8 cellular contexts compared by ENCODE assay signal in genomic region chr21:34986561-34987533, GRCh38.
DNase-seq lines count a peak whose midpoint lies in the region; ATAC-seq and TF ChIP-seq lines count a peak whose summit lies in the region.

No MANE protein-coding gene starts in this region.

- TF ChIP-seq CTCF in GM12865 (IDR thresholded peaks at IDR 0.05; ENCODE audit: insufficient read depth, low read depth, low read length, missing control alignments) (no peak), HFFc6 (IDR thresholded peaks at IDR 0.05) (peak; percentile 54), natural killer cell (IDR thresholded peaks at IDR 0.05) (no peak), coronary artery (IDR thresholded peaks at IDR 0.05) (no peak)

- H3K27ac ChIP-seq in coronary artery, result no peak overlapping the region

- intact Hi-C loops in natural killer cell (cut with micrococcal nuclease), result loop anchor here (2.0 kb wide), 1 partner anchor 40 kb away; no protein-coding TSS in a partner anchor

- DNase-seq in GM12865 (ENCODE audit: low read depth) (peak; percentile 84), HFFc6 (peak; percentile 89), natural killer cell (peak; percentile 33), coronary artery (ENCODE audit: low spot score) (no peak), COLO668 (lab: John Stamatoyannopoulos, UW; ENCODE audit: unreplicated experiment) (no peak), HuH-7 (ENCODE audit: low spot score) (no peak)

- H3K4me3 ChIP-seq in GM12865 (ENCODE audit: low read depth, low read length), result peak overlapping the region; percentile 9; the same call in 1 of the 2 replicates
- no peak overlapping the region for H3K4me3 ChIP-seq in coronary artery

- H3K4me3 Mint-ChIP-seq in HFFc6 (peak overlapping the region; percentile 83), natural killer cell (peak overlapping the region; percentile 88)
- peak overlapping the region; percentile 73 for H3K4me3 Mint-ChIP-seq in activated naive CD8-positive, alpha-beta T cell

- H3K27me3 Mint-ChIP-seq in HFFc6 (ENCODE audit: insufficient read depth), result peaks cover 3% of the 10 kb centered on the region; the same call in 1 of the 2 replicates
- no peaks in the 10 kb centered on the region for H3K27me3 Mint-ChIP-seq in activated naive CD8-positive, alpha-beta T cell
- no peaks in the 10 kb centered on the region for H3K27me3 Mint-ChIP-seq in natural killer cell (ENCODE audit: low read depth in 2 of 2)

- H3K36me3 Mint-ChIP-seq in HFFc6 (ENCODE audit: low read depth), result peaks cover 31% of the 10 kb centered on the region
- H3K36me3 Mint-ChIP-seq in activated naive CD8-positive, alpha-beta T cell, result peaks cover 11% of the 10 kb centered on the region
- no peaks in the 10 kb centered on the region for H3K36me3 Mint-ChIP-seq in natural killer cell

- H3K4me1 Mint-ChIP-seq in HFFc6 (ENCODE audit: low read depth), result peaks cover 35% of the 10 kb centered on the region
- H3K4me1 Mint-ChIP-seq in activated naive CD8-positive, alpha-beta T cell (ENCODE audit: low read depth), result peaks cover 95% of the 10 kb centered on the region
- H3K4me1 Mint-ChIP-seq in natural killer cell, result peaks cover 90 to 95% of the 10 kb centered on the region in 2 donors

- peak; percentile 32 to 64 (median 48) for ATAC-seq in natural killer cell

- H3K27ac Mint-ChIP-seq in HFFc6, result peak overlapping the region; percentile 97
- peak overlapping the region; percentile 98 for H3K27ac Mint-ChIP-seq in activated naive CD8-positive, alpha-beta T cell
- peak overlapping the region; percentile 82 to 91 for H3K27ac Mint-ChIP-seq in natural killer cell

- H3K9me3 Mint-ChIP-seq in HFFc6 (no peaks in the 10 kb centered on the region), natural killer cell (no peaks in the 10 kb centered on the region)
- H3K9me3 Mint-ChIP-seq in activated naive CD8-positive, alpha-beta T cell (ENCODE audit: low read depth), result no peaks in the 10 kb centered on the region

TF ChIP-seq in PFSK-1, 5 proteins besides CTCF, POLR2A, EP300 and RAD21:
- TF ChIP-seq SIN3A (IDR thresholded peaks at IDR 0.05; ENCODE audit: borderline replicate concordance, insufficient read depth, low read length) (peak; percentile 60; the same call in 1 of the 2 replicates), FOXP2 (optimal IDR thresholded peaks at IDR 0.05; ENCODE audit: borderline replicate concordance, extremely low read depth, extremely low read length, insufficient read depth) (no peak), POLR2AphosphoS5 (IDR thresholded peaks at IDR 0.05; ENCODE audit: low read depth, low read length) (no peak)

Comparison
In these comparisons a context has a peak if more than half of its experiments do, and no peak if none do; other contexts are left out.
1. DNase-seq: peak in GM12865 (single experiment), HFFc6 (single experiment) and natural killer cell (single experiment); none in coronary artery (single experiment), COLO668 (single experiment) and HuH-7 (single experiment).
2. Peak in every context shown above with its lines, with median percentiles within 50 percentile points of each other: H3K27ac Mint-ChIP-seq and H3K4me3 Mint-ChIP-seq.